ENCODE assay signal across 8 cellular contexts in the genomic region with DNA sequence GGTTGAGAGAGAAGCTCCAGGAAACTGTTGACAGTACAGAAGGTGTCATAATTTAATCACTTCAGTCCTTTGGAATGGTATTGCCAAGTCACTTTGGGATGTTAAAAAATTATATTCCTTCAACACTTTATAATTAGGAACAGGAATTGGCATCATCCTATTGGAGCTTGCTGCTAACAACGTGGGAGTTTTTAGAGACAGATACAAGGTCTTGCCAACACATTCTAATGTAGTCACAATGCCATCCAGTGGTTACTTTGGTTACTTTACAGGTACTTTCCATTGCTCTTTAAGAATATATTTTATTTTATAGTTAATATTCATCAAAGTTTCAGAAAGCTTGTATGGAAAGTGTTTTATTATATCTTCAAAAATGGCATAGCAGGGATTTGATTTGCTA.
DNase-seq lines count a peak whose midpoint lies in the region; ATAC-seq, FAIRE-seq and TF ChIP-seq lines count a peak whose summit lies in the region.

No MANE protein-coding gene starts in this region.

- H3K9me3 ChIP-seq in breast epithelium (peaks cover 0 to 5% of the 10 kb centered on the region in 2 donors), kidney (ENCODE audit: control insufficient read depth in 1 of 2, low read length in 2 of 2) (no peaks in the 10 kb centered on the region)

- H3K36me3 Mint-ChIP-seq in MCF 10A (ENCODE audit: insufficient read depth, unreplicated experiment) = no peaks in the 10 kb centered on the region

- CTCF ChIA-PET in MCF 10A (lab: Yijun Ruan, JAX) = interaction anchor here (0.6 to 6.6 kb wide), 47 partner anchors 9 to 1157 kb away, joined by 3 to 53 read pairs (median 4); no protein-coding TSS in a partner anchor

- H3K9me3 Mint-ChIP-seq in MCF 10A (ENCODE audit: unreplicated experiment) = no peaks in the 10 kb centered on the region

- no peak for FAIRE-seq in kidney (lab: Jason Lieb, UNC)

- no peak for TF ChIP-seq POLR2A in breast epithelium (IDR thresholded peaks at IDR 0.05)

- ATAC-seq in HG03135 (IDR thresholded peaks at IDR 0.05; ENCODE audit: unreplicated experiment) = peak; percentile 92

- peak; percentile 49 for TF ChIP-seq CTCF in MCF 10A (IDR thresholded peaks at IDR 0.05; ENCODE audit: unreplicated experiment)
- TF ChIP-seq CTCF in breast epithelium (IDR thresholded peaks at IDR 0.05) = peak in 1 of 3 donors; percentile 15
- TF ChIP-seq CTCF in kidney (IDR thresholded peaks at IDR 0.05; ENCODE audit: borderline replicate concordance, extremely low read depth, insufficient read depth) = peak; percentile 21
- TF ChIP-seq CTCF in coronary artery (IDR thresholded peaks at IDR 0.05) = no peak

- H3K27me3 Mint-ChIP-seq in MCF 10A (ENCODE audit: insufficient read depth, unreplicated experiment) = no peaks in the 10 kb centered on the region

- POLR2A ChIA-PET in MCF 10A (lab: Yijun Ruan, JAX) = no interaction called here

- H3K27me3 ChIP-seq in breast epithelium = no peaks in the 10 kb centered on the region

- H3K4me1 ChIP-seq in breast epithelium = no peaks in the 10 kb centered on the region
- no peaks in the 10 kb centered on the region for H3K4me1 ChIP-seq in kidney (ENCODE audit: control insufficient read depth in 1 of 2, insufficient read depth in 1 of 2, low read depth in 1 of 2, low read length in 2 of 2)

- H3K27ac ChIP-seq in breast epithelium (no peak overlapping the region), kidney (ENCODE audit: low read depth in 2 of 2, low read length in 2 of 2) (no peak overlapping the region), coronary artery (no peak overlapping the region)

- no peak overlapping the region for H3K4me3 ChIP-seq in breast epithelium
- H3K4me3 ChIP-seq in kidney (ENCODE audit: low read length in 2 of 2) = no peak overlapping the region
- no peak overlapping the region for H3K4me3 ChIP-seq in coronary artery

- DNase-seq in MCF 10A (ENCODE audit: unreplicated experiment) (peak; percentile 50), breast epithelium (ENCODE audit: low spot score in 2 of 2) (no peak), RPMI8226 (peak; percentile 31), kidney (no peak), DMS153 treated with DMSO at 0.1 percent for 48 hours (lab: John Stamatoyannopoulos, UW; ENCODE audit: unreplicated experiment) (no peak), coronary artery (ENCODE audit: low spot score) (no peak)
- DNase-seq in NK-92 treated with Interleukin-12 subunit alpha and Interleukin-12 subunit beta, amount 100 ng/mL, for 24 hours (lab: John Stamatoyannopoulos, UW) = no peak

- no TSS peak for BruUV-seq in MCF 10A (replicated peaks; lab: Mats Ljungman, UMichigan)

- no peak overlapping the region for H3K27ac Mint-ChIP-seq in MCF 10A (ENCODE audit: low read depth, unreplicated experiment)

- H3K4me1 Mint-ChIP-seq in MCF 10A (ENCODE audit: insufficient read depth, unreplicated experiment) = no peaks in the 10 kb centered on the region

- intact Hi-C loops in MCF 10A (cut with micrococcal nuclease) = loop anchor here (1.0 to 10.0 kb wide), 6 partner anchors 167 to 993 kb away; no protein-coding TSS in a partner anchor
- intact Hi-C loops in breast epithelium (cut with DNase I; ENCODE audit: low total_unique reads) = no loop called here
- intact Hi-C loops in kidney (cut with DNase I) = no loop called here

- no peak overlapping the region for H3K9ac ChIP-seq in kidney (ENCODE audit: low read length in 2 of 2)

- no peak overlapping the region for H3K4me3 Mint-ChIP-seq in MCF 10A (ENCODE audit: unreplicated experiment)

- H3K36me3 ChIP-seq in breast epithelium = no peaks in the 10 kb centered on the region
- H3K36me3 ChIP-seq in kidney (ENCODE audit: control insufficient read depth in 1 of 2, insufficient read depth in 2 of 2, low read length in 2 of 2) = no peaks in the 10 kb centered on the region

Comparison
In these comparisons a context has a peak if more than half of its experiments do, and no peak if none do; other contexts are left out.
1. DNase-seq: peak in MCF 10A (single experiment) and RPMI8226 (single experiment); none in breast epithelium (0 of 2), kidney (single experiment), DMS153 treated with DMSO at 0.1 percent for 48 hours (single experiment), coronary artery (single experiment) and NK-92 treated with Interleukin-12 subunit alpha and Interleukin-12 subunit beta, amount 100 ng/mL, for 24 hours (single experiment).